ENCODE assay signal across 16 cellular contexts in genomic region chr5:178433273-178433775, GRCh38.
DNase-seq lines count a peak whose midpoint lies in the region; TF ChIP-seq lines count a peak whose summit lies in the region.
"Had no signal": no experiment of that assay in that cellular context is flagged by ENCODE, and none has a peak within 500 bp of the region (broad histone marks: within the 10 kb centered on the region; RNA-seq: fewer than 3 reads in every experiment).

No MANE protein-coding gene starts in this region.

- no peaks in the 10 kb centered on the region for H3K36me3 ChIP-seq in prostate gland

- no peaks in the 10 kb centered on the region for H3K9me3 ChIP-seq in prostate gland
- H3K9me3 ChIP-seq: MG63 had no signal

- H3K27ac Mint-ChIP-seq in dendritic cell treated with granulocyte-macrophage colony-stimulating factor and Interleukin-4, amounts not matched to agents 40 ng/mL and 50 ng/mL, for 4 days = peak overlapping the region; percentile 14
- H3K27ac Mint-ChIP-seq in nephron = peak overlapping the region; percentile 93 to 96 (median 95)

- no peak overlapping the region for H3K27ac ChIP-seq in prostate gland

- no peaks in the 10 kb centered on the region for H3K27me3 ChIP-seq in prostate gland (replicated peaks; ENCODE audit: insufficient read depth)
- H3K27me3 ChIP-seq: MG63 had no signal

- H3K4me1 Mint-ChIP-seq in dendritic cell treated with granulocyte-macrophage colony-stimulating factor and Interleukin-4, amounts not matched to agents 40 ng/mL and 50 ng/mL, for 4 days (ENCODE audit: low read depth) = peaks cover 20% of the 10 kb centered on the region
- peaks cover 71% of the 10 kb centered on the region for H3K4me1 Mint-ChIP-seq in nephron

- TF ChIP-seq CTCF in nephron (IDR thresholded peaks at IDR 0.05; ENCODE audit: unreplicated experiment in 3 of 3) (no peak), prostate gland (IDR thresholded peaks at IDR 0.05) (no peak)

- peaks cover 10% of the 10 kb centered on the region for H3K9me3 Mint-ChIP-seq in dendritic cell treated with granulocyte-macrophage colony-stimulating factor and Interleukin-4, amounts not matched to agents 40 ng/mL and 50 ng/mL, for 4 days
- peaks cover 8% of the 10 kb centered on the region for H3K9me3 Mint-ChIP-seq in nephron

- no peak for TF ChIP-seq POLR2A in prostate gland (IDR thresholded peaks at IDR 0.05)
- no peak for TF ChIP-seq POLR2A in erythroblast (IDR thresholded peaks at IDR 0.05; ENCODE audit: low read length)

- peaks cover 1% of the 10 kb centered on the region for H3K27me3 Mint-ChIP-seq in dendritic cell treated with granulocyte-macrophage colony-stimulating factor and Interleukin-4, amounts not matched to agents 40 ng/mL and 50 ng/mL, for 4 days
- H3K27me3 Mint-ChIP-seq in nephron (ENCODE audit: low read depth) = peaks cover 21% of the 10 kb centered on the region

- WGBS in prostate gland = 95% methylated on average over 7 of the region's 7 CpGs

- no peak overlapping the region for H3K4me3 Mint-ChIP-seq in dendritic cell treated with granulocyte-macrophage colony-stimulating factor and Interleukin-4, amounts not matched to agents 40 ng/mL and 50 ng/mL, for 4 days
- H3K4me3 Mint-ChIP-seq in nephron = no peak overlapping the region

- peak; percentile 33 for DNase-seq in activated CD8-positive, alpha-beta memory T cell treated with anti-CD3 and anti-CD28 coated beads for 24 hours
- no peak for DNase-seq in activated CD8-positive, alpha-beta memory T cell treated with anti-CD3 and anti-CD28 coated beads, Interleukin-2, amount 50 U/mL, for 4 hours
- peak; percentile 12 for DNase-seq in stimulated activated CD8-positive, alpha-beta memory T cell treated with anti-CD3 and anti-CD28 coated beads, Interleukin-4, amount 100 ng/mL, for 48 hours
- DNase-seq in prostate gland (ENCODE audit: low spot score) (no peak), erythroblast (lab: John Stamatoyannopoulos, UW) (no peak), T-helper 9 cell (no peak)
- DNase-seq: 8988T, DMS 273 treated with DMSO at 0.1 percent for 48 hours, KG1, MG63, NCI-H1092, NCI-H146, NCI-H2081 treated with DMSO at 0.1 percent for 48 hours, NCI-H524 had no signal

- intact Hi-C loops in dendritic cell treated with granulocyte-macrophage colony-stimulating factor and Interleukin-4, amounts not matched to agents 40 ng/mL and 50 ng/mL, for 4 days (cut with micrococcal nuclease) = no loop called here
- intact Hi-C loops in prostate gland (cut with DNase I) = no loop called here

- H3K36me3 Mint-ChIP-seq in dendritic cell treated with granulocyte-macrophage colony-stimulating factor and Interleukin-4, amounts not matched to agents 40 ng/mL and 50 ng/mL, for 4 days (ENCODE audit: low read depth) = no peaks in the 10 kb centered on the region
- H3K36me3 Mint-ChIP-seq in nephron (ENCODE audit: low read depth) = no peaks in the 10 kb centered on the region

- no peak overlapping the region for H3K4me3 ChIP-seq in prostate gland
- H3K4me3 ChIP-seq: MG63 had no signal

- peaks cover 11% of the 10 kb centered on the region for H3K4me1 ChIP-seq in prostate gland (replicated peaks)

Comparison
In these comparisons a context has a peak if more than half of its experiments do, and no peak if none do; other contexts are left out.
1. DNase-seq: peak in activated CD8-positive, alpha-beta memory T cell treated with anti-CD3 and anti-CD28 coated beads for 24 hours (single experiment) and stimulated activated CD8-positive, alpha-beta memory T cell treated with anti-CD3 and anti-CD28 coated beads, Interleukin-4, amount 100 ng/mL, for 48 hours (single experiment); none in activated CD8-positive, alpha-beta memory T cell treated with anti-CD3 and anti-CD28 coated beads, Interleukin-2, amount 50 U/mL, for 4 hours (single experiment), prostate gland (single experiment), erythroblast (0 of 2) and T-helper 9 cell (single experiment).